9 cellular contexts compared by ENCODE assay signal in the genomic region with DNA sequence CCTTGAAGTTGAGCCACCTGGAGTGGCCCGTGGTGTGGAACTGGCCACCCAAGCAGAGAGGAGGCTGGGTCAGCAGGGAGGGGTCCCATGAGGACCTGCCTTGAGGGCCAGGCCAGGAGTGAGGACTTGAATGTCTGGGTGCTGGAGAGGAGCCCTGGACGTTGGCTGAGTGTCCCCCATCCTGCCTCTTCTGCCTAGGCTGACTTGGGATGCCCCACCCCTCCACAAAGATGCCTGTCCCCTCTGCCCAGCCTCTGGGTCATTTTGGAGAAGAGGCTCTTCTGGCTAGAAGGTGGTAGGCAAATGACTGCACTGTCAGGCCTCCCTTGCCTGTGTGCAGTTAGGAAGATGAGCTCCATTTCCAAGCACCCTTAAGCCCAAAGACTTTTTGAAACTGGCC. TPM values are rescaled to one million over a fixed set of nuclear protein-coding genes. Genes with fewer than 3 reads are reported as not detected.
DNase-seq lines count a peak whose midpoint lies in the region; ATAC-seq and TF ChIP-seq lines count a peak whose summit lies in the region.
"Had no signal": no experiment of that assay in that cellular context is flagged by ENCODE, and none has a peak within 500 bp of the region (broad histone marks: within the 10 kb centered on the region; RNA-seq: fewer than 3 reads in every experiment).

No MANE protein-coding gene starts in this region.

- H3K9ac ChIP-seq in mammary epithelial cell (ENCODE audit: insufficient read depth, low read length), result no peak overlapping the region
- no peak overlapping the region for H3K9ac ChIP-seq in neural progenitor cell

- WGBS in mammary epithelial cell (ENCODE audit: low coverage, missing lambda C conversion rate), result 63% methylated on average over 2 of the region's 2 CpGs

- H3K36me3 ChIP-seq in mammary epithelial cell (ENCODE audit: insufficient read depth, low read length) (no peaks in the 10 kb centered on the region), neural progenitor cell (no peaks in the 10 kb centered on the region)

- H3K4me1 ChIP-seq in mammary epithelial cell (ENCODE audit: insufficient read depth, low read length), result peaks cover 28% of the 10 kb centered on the region
- peaks cover 21% of the 10 kb centered on the region for H3K4me1 ChIP-seq in neural progenitor cell

- peaks cover 69% of the 10 kb centered on the region for H3K4me1 Mint-ChIP-seq in neural progenitor cell

- CTCF ChIA-PET in mammary epithelial cell (lab: Charles Lee; ENCODE audit: low non-redundant PET), result no interaction called here

- in situ Hi-C loops in mammary epithelial cell (cut with MboI; ENCODE audit: low sequenced_read_pairs in 2 of 2), result no loop called here

- H3K9me3 Mint-ChIP-seq in neural progenitor cell, result no peaks in the 10 kb centered on the region

- no peak for TF ChIP-seq POLR2A in GM18505 (IDR thresholded peaks at IDR 0.05; ENCODE audit: borderline replicate concordance, extremely low read depth, insufficient read depth, insufficient read length)

- H3K27me3 Mint-ChIP-seq in neural progenitor cell (ENCODE audit: insufficient read depth, low read depth), result peaks cover 13% of the 10 kb centered on the region

- H3K4me3 ChIP-seq in AG10803 (ENCODE audit: low read length) (peak overlapping the region; percentile 70), mammary epithelial cell (replicated peaks in 1 of 3; ENCODE audit: insufficient read depth in 1 of 3, low read depth in 2 of 3, low read length in 3 of 3) (no peak overlapping the region), neural progenitor cell (no peak overlapping the region)
- H3K4me3 ChIP-seq in Jurkat, Clone E6-1 (ENCODE audit: low read length), result peak overlapping the region; percentile 60

- intact Hi-C loops in mammary epithelial cell (cut with micrococcal nuclease), result no loop called here

- H3K4me2 ChIP-seq in mammary epithelial cell (ENCODE audit: insufficient read depth, low read depth, low read length) (peak overlapping the region; percentile 99), neural progenitor cell (peak overlapping the region; percentile 88)

- BruUV-seq in mammary epithelial cell (replicated peaks; lab: Mats Ljungman, UMichigan), result no TSS peak

- H3K27me3 ChIP-seq in mammary epithelial cell (ENCODE audit: insufficient read depth, low read length) (no peaks in the 10 kb centered on the region), neural progenitor cell (peaks cover 34% of the 10 kb centered on the region)

- no peak overlapping the region for H2AFZ ChIP-seq in mammary epithelial cell (ENCODE audit: low read depth, low read length)
- no peak overlapping the region for H2AFZ ChIP-seq in neural progenitor cell (replicated peaks)

- peak overlapping the region; percentile 92 for H3K4me3 Mint-ChIP-seq in neural progenitor cell

- no peak for DNase-seq in AG10803 (ENCODE audit: low read depth)
- DNase-seq in Jurkat, Clone E6-1 (ENCODE audit: low read depth, low spot score), result no peak
- no peak for DNase-seq in mammary epithelial cell
- DNase-seq in neural progenitor cell (ENCODE audit: low spot score), result no peak
- no peak for DNase-seq in NCI-H1694 (lab: John Stamatoyannopoulos, UW)
- no peak for DNase-seq in MV-4-11 (lab: John Stamatoyannopoulos, UW)
- DNase-seq: NCI-H1048 had no signal

- ATAC-seq in HG03196 (IDR thresholded peaks at IDR 0.05; ENCODE audit: unreplicated experiment) (no peak), GM18505 (IDR thresholded peaks at IDR 0.05; ENCODE audit: unreplicated experiment) (no peak)

- dilution Hi-C loops in mammary epithelial cell (cut with HindIII; ENCODE audit: low sequenced_read_pairs), result no loop called here

- H3K36me3 Mint-ChIP-seq in neural progenitor cell, result peaks cover 2% of the 10 kb centered on the region

- no peak overlapping the region for H3K27ac Mint-ChIP-seq in neural progenitor cell

- no peaks in the 10 kb centered on the region for H3K9me3 ChIP-seq in mammary epithelial cell (replicated peaks; ENCODE audit: insufficient read depth, low read length)
- no peaks in the 10 kb centered on the region for H3K9me3 ChIP-seq in neural progenitor cell (ENCODE audit: low read depth)

- H3K79me2 ChIP-seq in mammary epithelial cell (ENCODE audit: insufficient read depth, low read length) (peaks cover 25% of the 10 kb centered on the region), neural progenitor cell (ENCODE audit: low read depth) (peaks cover 18% of the 10 kb centered on the region)

- peaks cover 43% of the 10 kb centered on the region for H3F3A ChIP-seq in neural progenitor cell (ENCODE audit: low read depth)

- TF ChIP-seq CTCF in AG10803 (conservative IDR thresholded peaks at IDR 0.05; ENCODE audit: low read length), result no peak
- no peak for TF ChIP-seq CTCF in mammary epithelial cell (conservative IDR thresholded peaks at IDR 0.05 in 1 of 2, IDR thresholded peaks at IDR 0.05 in 1 of 2; ENCODE audit: extremely low read depth in 1 of 2, insufficient read depth in 1 of 2, low read depth in 1 of 2, low read length in 2 of 2)
- TF ChIP-seq CTCF in neural progenitor cell (IDR thresholded peaks at IDR 0.05), result no peak

- H3K27ac ChIP-seq in mammary epithelial cell (ENCODE audit: insufficient read depth, low read depth, low read length) (no peak overlapping the region), neural progenitor cell (no peak overlapping the region)

- H4K20me1 ChIP-seq in mammary epithelial cell (ENCODE audit: insufficient read depth, low read length) (no peaks in the 10 kb centered on the region), neural progenitor cell (ENCODE audit: low read depth) (peaks cover 44% of the 10 kb centered on the region)

RNA-seq across cellular contexts. Expression of a gene that starts 1.7 kb away (rescaled TPM):
- 148 TPM for polyA plus RNA-seq in Jurkat, Clone E6-1 (2012; ENCODE audit: insufficient read depth, insufficient read length)
- total RNA-seq in mammary epithelial cell, result 10 to 100 TPM; 34.0 to 41.0 TPM
- 14.3 TPM for polyA plus RNA-seq in mammary epithelial cell
- 1.7 TPM for polyA minus RNA-seq in mammary epithelial cell
- total RNA-seq in neural progenitor cell (ENCODE audit: low replicate concordance), result 21.1 and 50.5 TPM in 2 replicates

RNA-seq across cellular contexts. Expression of a gene that starts 17.0 kb away (rescaled TPM):
- 5.0 TPM for polyA plus RNA-seq in Jurkat, Clone E6-1 (2012; ENCODE audit: insufficient read depth, insufficient read length)
- total RNA-seq in mammary epithelial cell (10 to 100 TPM; 13.0 to 26.3 TPM), neural progenitor cell (ENCODE audit: low replicate concordance) (81.7 and 203 TPM in 2 replicates)
- polyA plus RNA-seq in mammary epithelial cell, result 14.9 TPM
- polyA minus RNA-seq in mammary epithelial cell, result 10.4 TPM

RNA-seq across cellular contexts. Expression of a gene that starts 23.5 kb away (rescaled TPM):
- not detected for polyA plus RNA-seq in Jurkat, Clone E6-1 (2012; ENCODE audit: insufficient read depth, insufficient read length)
- not detected for total RNA-seq in mammary epithelial cell
- not detected for polyA plus RNA-seq in mammary epithelial cell
- not detected for polyA minus RNA-seq in mammary epithelial cell
- total RNA-seq in neural progenitor cell (ENCODE audit: low replicate concordance), result 0.03 TPM in 1 of 2 replicates, not detected in the other

RNA-seq across cellular contexts. Expression of a gene that starts 35.0 kb away (rescaled TPM):
- not detected for polyA plus RNA-seq in Jurkat, Clone E6-1 (2012; ENCODE audit: insufficient read depth, insufficient read length)
- 10 to 100 TPM; 78.7 to 93.2 TPM for total RNA-seq in mammary epithelial cell
- 21.2 TPM for polyA plus RNA-seq in mammary epithelial cell
- polyA minus RNA-seq in mammary epithelial cell, result 1.8 TPM
- 0.19 and 2.5 TPM in 2 replicates for total RNA-seq in neural progenitor cell (ENCODE audit: low replicate concordance)

Comparison
In these comparisons a context has a peak if more than half of its experiments do, and no peak if none do; other contexts are left out.
1. H3K4me3 ChIP-seq: peak in AG10803 (single experiment) and Jurkat, Clone E6-1 (single experiment); none in mammary epithelial cell (0 of 3) and neural progenitor cell (single experiment).